Comparison of ENCODE assay signal across 8 cellular contexts in the genomic region with DNA sequence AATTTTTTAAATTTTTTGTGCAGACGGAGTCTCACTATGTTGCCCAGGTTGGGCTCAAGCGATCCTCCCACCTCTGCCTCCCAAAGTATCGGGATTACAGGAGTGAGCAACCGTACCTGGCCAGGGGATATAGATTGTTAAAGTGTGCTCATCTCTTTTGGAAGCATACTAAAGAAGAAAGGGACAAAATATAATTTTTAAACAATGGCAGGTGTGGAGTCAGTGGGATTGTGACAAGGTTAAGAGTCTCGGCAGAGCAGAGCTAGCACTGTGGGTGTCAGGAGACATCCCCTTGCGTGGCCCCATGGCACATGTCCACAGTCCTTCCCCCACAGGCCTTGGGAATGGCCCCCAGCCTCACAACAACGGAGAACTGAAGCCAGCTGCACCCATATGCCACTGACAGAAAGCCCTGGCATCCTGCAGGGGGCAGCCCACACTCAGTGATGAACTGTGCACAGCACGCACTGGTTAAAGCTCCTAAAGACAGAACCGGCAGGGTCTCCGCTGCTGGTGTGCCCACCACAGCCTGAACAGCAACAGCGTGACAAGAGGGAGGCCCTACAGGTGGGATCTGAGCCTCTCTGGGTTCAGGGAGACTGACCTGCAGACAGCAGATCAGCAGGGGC. TPM values are rescaled to one million over a fixed set of nuclear protein-coding genes. Genes with fewer than 3 reads are reported as not detected.
A peak's percentile ranks its signal among the peaks of the same experiment; 100 is the strongest.
DNase-seq lines count a peak whose midpoint lies in the region; ATAC-seq and FAIRE-seq lines count a peak whose summit lies in the region.

No MANE protein-coding gene starts in this region.

- no peak for ATAC-seq in GM19035 (IDR thresholded peaks at IDR 0.05; ENCODE audit: unreplicated experiment)

- no peaks in the 10 kb centered on the region for H3K27me3 ChIP-seq in small intestine (ENCODE audit: control insufficient read depth in 2 of 2, insufficient read depth in 2 of 2, low read length in 2 of 2)

- no peak for FAIRE-seq in small intestine (lab: Jason Lieb, UNC)

- 75 to 83% (median 80%) methylated on average over 11 of the region's 11 CpGs for WGBS in small intestine, 3 donors

- no peaks in the 10 kb centered on the region for H3K9me3 ChIP-seq in small intestine (ENCODE audit: control insufficient read depth, low read depth)

- peak; percentile 5 for DNase-seq in CD1c-positive myeloid dendritic cell (ENCODE audit: extremely low spot score)
- peak; percentile 60 for DNase-seq in HT-29 (ENCODE audit: low spot score)
- peak; percentile 29 to 51 for DNase-seq in activated CD4-positive, alpha-beta T cell treated with anti-CD3 and anti-CD28 coated beads, Interleukin-2, amount 50 U/mL, for 48 hours
- peak; percentile 38 for DNase-seq in fibroblast of peridontal ligament (ENCODE audit: extremely low read depth)
- peak; percentile 48 for DNase-seq in small intestine
- DNase-seq in GF-D8 (lab: John Stamatoyannopoulos, UW), result no peak
- DNase-seq in germinal center (ENCODE audit: low spot score), result no peak

- no peak overlapping the region for H3K4me3 ChIP-seq in small intestine (ENCODE audit: low read depth in 1 of 2, low read length in 2 of 2)

- no peaks in the 10 kb centered on the region for H3K4me1 ChIP-seq in small intestine (ENCODE audit: control insufficient read depth in 2 of 2, insufficient read depth in 1 of 2, low read depth in 1 of 2, low read length in 1 of 2)

- H3K36me3 ChIP-seq in small intestine (ENCODE audit: control insufficient read depth in 2 of 2, insufficient read depth in 2 of 2, low read length in 2 of 2), result peaks cover 16 to 19% of the 10 kb centered on the region in 2 donors

- H3K27ac ChIP-seq in small intestine (ENCODE audit: low read depth in 1 of 2, low read length in 1 of 2), result no peak overlapping the region

RNA-seq across cellular contexts. Expression of gene SERPIND1, which starts 29.9 kb away (rescaled TPM):
- total RNA-seq in HT-29 (2014; rRNA removed; shearing (Covaris generic)), result not detected in 2 replicates
- under 1 TPM in 1 of 3 donors, not detected in 2; 0.04 TPM for polyA plus RNA-seq in small intestine

RNA-seq across cellular contexts. Expression of gene PI4KA, which starts 54.8 kb away (rescaled TPM):
- total RNA-seq in HT-29 (2014; rRNA removed; shearing (Covaris generic)), result 69.9 and 127 TPM in 2 replicates
- polyA plus RNA-seq in small intestine, result 10 to 100 TPM; 40.5 to 49.7 (median 41.8) TPM

RNA-seq across cellular contexts. Expression of gene SNAP29, which starts 55.0 kb away (rescaled TPM):
- total RNA-seq in HT-29 (2014; rRNA removed; shearing (Covaris generic)), result 23.5 and 26.9 TPM in 2 replicates
- 10 to 100 TPM; 13.8 to 20.8 (median 15.6) TPM for polyA plus RNA-seq in small intestine

Comparison
In these comparisons a context has a peak if more than half of its experiments do, and no peak if none do; other contexts are left out.
1. DNase-seq: peak in CD1c-positive myeloid dendritic cell (single experiment), HT-29 (single experiment), activated CD4-positive, alpha-beta T cell treated with anti-CD3 and anti-CD28 coated beads, Interleukin-2, amount 50 U/mL, for 48 hours (2 of 2), fibroblast of peridontal ligament (single experiment) and small intestine (single experiment); none in GF-D8 (single experiment) and germinal center (single experiment).